Comparison of ENCODE assay signal across 21 cellular contexts in the genomic region with DNA sequence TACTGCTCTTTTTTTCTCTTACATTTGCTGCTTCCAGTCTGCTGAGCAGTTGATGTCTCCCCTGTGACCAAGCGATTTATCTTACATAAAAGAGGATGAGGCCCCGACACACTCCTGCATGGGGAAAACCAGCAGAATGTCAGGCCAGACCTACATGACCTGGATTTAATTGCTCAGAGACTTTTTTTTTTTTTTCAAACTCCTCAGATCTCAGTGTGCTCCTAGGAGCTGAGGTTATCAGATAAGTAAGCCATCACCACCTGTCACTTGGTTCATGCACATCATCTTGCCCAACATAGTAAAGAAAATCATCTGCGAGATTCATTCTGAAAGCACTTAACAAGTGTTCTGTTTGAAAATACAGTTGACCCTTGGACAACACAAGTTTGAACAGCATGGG.
DNase-seq lines count a peak whose midpoint lies in the region; ATAC-seq and TF ChIP-seq lines count a peak whose summit lies in the region.
"Had no signal": no experiment of that assay in that cellular context is flagged by ENCODE, and none has a peak within 500 bp of the region (broad histone marks: within the 10 kb centered on the region; RNA-seq: fewer than 3 reads in every experiment).

No MANE protein-coding gene starts in this region.

- H3K9ac ChIP-seq in DND-41 (ENCODE audit: low read depth, low read length), result no peak overlapping the region

- no peak for TF ChIP-seq CTCF in DND-41 (IDR thresholded peaks at IDR 0.05; ENCODE audit: borderline replicate concordance, extremely low read depth, low read length, poor library complexity, severe bottlenecking)
- no peak for TF ChIP-seq CTCF in coronary artery (IDR thresholded peaks at IDR 0.05)

- no peaks in the 10 kb centered on the region for H3K27me3 ChIP-seq in DND-41 (ENCODE audit: insufficient read depth, low read length, poor library complexity)

- no peaks in the 10 kb centered on the region for H3K79me2 ChIP-seq in DND-41 (ENCODE audit: insufficient read depth, low read length)

- DNase-seq in DND-41 (peak; percentile 30), NCI-H2171 (lab: John Stamatoyannopoulos, UW) (peak; percentile 28), retina (peak; percentile 51), LoVo (ENCODE audit: low spot score) (no peak), coronary artery (ENCODE audit: low spot score) (no peak)
- no peak for DNase-seq in activated T-helper 2 cell treated with anti-CD3 and anti-CD28 coated beads, Interferon-gamma antibody, Interleukin-2, Interleukin-4, amounts not matched to agents 10 μg/mL and 5 μg/mL and 100 μg/mL, durations not matched to agents 14 hours and 24 hours and 36 hours (ENCODE audit: low spot score)
- DNase-seq: ACHN; Calu3; CD4-positive, alpha-beta T cell; DMS53; H9; NCI-H1105; NCI-H1694; NCI-H2081 treated with DMSO at 0.1 percent for 48 hours; NCI-H510A; NCI-H748 treated with DMSO at 0.1 percent for 48 hours; RPMI8226; SHP77 treated with DMSO at 0.1 percent for 48 hours had no signal

- peaks cover 77% of the 10 kb centered on the region for H3K36me3 Mint-ChIP-seq in activated T-helper 2 cell treated with anti-CD3 and anti-CD28 coated beads, Interferon-gamma antibody, Interleukin-2, Interleukin-4, amounts not matched to agents 10 μg/mL and 5 μg/mL and 100 μg/mL, durations not matched to agents 14 hours and 24 hours and 36 hours (ENCODE audit: low read depth)

- H3K27ac ChIP-seq in DND-41 (ENCODE audit: low read length) (no peak overlapping the region), coronary artery (no peak overlapping the region)

- H3K4me3 Mint-ChIP-seq in activated T-helper 2 cell treated with anti-CD3 and anti-CD28 coated beads, Interferon-gamma antibody, Interleukin-2, Interleukin-4, amounts not matched to agents 10 μg/mL and 5 μg/mL and 100 μg/mL, durations not matched to agents 14 hours and 24 hours and 36 hours (ENCODE audit: low read depth), result no peak overlapping the region
- H3K4me3 Mint-ChIP-seq: CD4-positive, alpha-beta T cell; H9; IgD-negative memory B cell had no signal

- peak overlapping the region; percentile 13 for H3K27ac Mint-ChIP-seq in activated T-helper 2 cell treated with anti-CD3 and anti-CD28 coated beads, Interferon-gamma antibody, Interleukin-2, Interleukin-4, amounts not matched to agents 10 μg/mL and 5 μg/mL and 100 μg/mL, durations not matched to agents 14 hours and 24 hours and 36 hours
- H3K27ac Mint-ChIP-seq: CD4-positive, alpha-beta T cell; IgD-negative memory B cell had no signal

- no peaks in the 10 kb centered on the region for H4K20me1 ChIP-seq in DND-41 (ENCODE audit: insufficient read depth, low read length)

- H3K4me1 ChIP-seq in DND-41 (ENCODE audit: insufficient read depth, low read length), result no peaks in the 10 kb centered on the region

- peak; percentile 62 for ATAC-seq in DND-41 (ENCODE audit: insufficient read depth, low read depth)
- ATAC-seq in HG03439 (IDR thresholded peaks at IDR 0.05; ENCODE audit: unreplicated experiment), result no peak
- ATAC-seq in HG03280 (IDR thresholded peaks at IDR 0.05; ENCODE audit: unreplicated experiment), result no peak

- no peaks in the 10 kb centered on the region for H3K27me3 Mint-ChIP-seq in activated T-helper 2 cell treated with anti-CD3 and anti-CD28 coated beads, Interferon-gamma antibody, Interleukin-2, Interleukin-4, amounts not matched to agents 10 μg/mL and 5 μg/mL and 100 μg/mL, durations not matched to agents 14 hours and 24 hours and 36 hours (ENCODE audit: low read depth)
- H3K27me3 Mint-ChIP-seq: CD4-positive, alpha-beta T cell; IgD-negative memory B cell had no signal

- intact Hi-C loops in activated T-helper 2 cell treated with anti-CD3 and anti-CD28 coated beads, Interferon-gamma antibody, Interleukin-2, Interleukin-4, amounts not matched to agents 10 μg/mL and 5 μg/mL and 100 μg/mL, durations not matched to agents 14 hours and 24 hours and 36 hours (cut with micrococcal nuclease), result loop anchor here (10.0 kb wide), 1 partner anchor 223 kb away; no protein-coding TSS in a partner anchor

- no peak overlapping the region for H3K4me2 ChIP-seq in DND-41 (ENCODE audit: insufficient read depth, low read length)

- H3K4me1 Mint-ChIP-seq in activated T-helper 2 cell treated with anti-CD3 and anti-CD28 coated beads, Interferon-gamma antibody, Interleukin-2, Interleukin-4, amounts not matched to agents 10 μg/mL and 5 μg/mL and 100 μg/mL, durations not matched to agents 14 hours and 24 hours and 36 hours (ENCODE audit: low read depth), result peaks cover 47% of the 10 kb centered on the region

- no peaks in the 10 kb centered on the region for H3K9me3 ChIP-seq in DND-41 (ENCODE audit: insufficient read depth, low read length, severe bottlenecking)

- H3K4me3 ChIP-seq in DND-41 (ENCODE audit: low read depth in 1 of 2, low read length in 2 of 2) (no peak overlapping the region), coronary artery (no peak overlapping the region)

- H3K9me3 Mint-ChIP-seq in activated T-helper 2 cell treated with anti-CD3 and anti-CD28 coated beads, Interferon-gamma antibody, Interleukin-2, Interleukin-4, amounts not matched to agents 10 μg/mL and 5 μg/mL and 100 μg/mL, durations not matched to agents 14 hours and 24 hours and 36 hours, result peaks cover 23% of the 10 kb centered on the region
- H3K9me3 Mint-ChIP-seq: H9 had no signal

- H3K36me3 ChIP-seq in DND-41 (ENCODE audit: insufficient read depth, low read length), result peaks cover 12% of the 10 kb centered on the region; the same call in 1 of the 2 replicates

- H2AFZ ChIP-seq in DND-41 (ENCODE audit: low read depth, low read length), result no peak overlapping the region

Comparison
In these comparisons a context has a peak if more than half of its experiments do, and no peak if none do; other contexts are left out.
1. DNase-seq: peak in DND-41 (single experiment), NCI-H2171 (single experiment) and retina (single experiment); none in activated T-helper 2 cell treated with anti-CD3 and anti-CD28 coated beads, Interferon-gamma antibody, Interleukin-2, Interleukin-4, amounts not matched to agents 10 μg/mL and 5 μg/mL and 100 μg/mL, durations not matched to agents 14 hours and 24 hours and 36 hours (single experiment), LoVo (single experiment) and coronary artery (single experiment).